9 cellular contexts compared by ENCODE assay signal in the genomic region with DNA sequence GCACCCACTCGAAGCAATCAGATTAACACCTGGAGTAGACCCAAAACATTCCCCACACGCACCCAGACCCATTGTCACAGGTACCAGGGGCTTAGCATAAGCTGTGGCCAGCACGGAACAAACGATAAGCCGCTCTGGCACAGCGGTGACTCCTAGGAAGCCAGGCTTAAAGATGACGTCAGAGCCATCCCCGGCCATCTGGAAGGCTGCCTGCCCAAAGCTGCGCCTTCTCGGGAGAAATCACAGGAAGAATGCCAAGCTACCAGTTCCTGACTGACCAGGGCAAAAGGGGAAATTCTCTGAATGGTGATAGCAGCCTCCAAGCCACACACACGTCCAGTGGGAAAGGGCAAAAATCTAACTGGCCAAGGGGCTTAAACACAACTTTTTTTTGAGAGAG. TPM values are rescaled to one million over a fixed set of nuclear protein-coding genes. Genes with fewer than 3 reads are reported as not detected.
A peak's percentile ranks its signal among the peaks of the same experiment; 100 is the strongest.
DNase-seq lines count a peak whose midpoint lies in the region; ATAC-seq and TF ChIP-seq lines count a peak whose summit lies in the region.
"Had no signal": no experiment of that assay in that cellular context is flagged by ENCODE, and none has a peak within 500 bp of the region (broad histone marks: within the 10 kb centered on the region; RNA-seq: fewer than 3 reads in every experiment).

No MANE protein-coding gene starts in this region.

- no peak for ATAC-seq in natural killer cell
- ATAC-seq in foreskin keratinocyte: no peak
- ATAC-seq in GM18909 (IDR thresholded peaks at IDR 0.05; ENCODE audit: poor library complexity, unreplicated experiment): no peak

- H3K9me3 Mint-ChIP-seq in natural killer cell: no peaks in the 10 kb centered on the region

- no peaks in the 10 kb centered on the region for H3K36me3 Mint-ChIP-seq in natural killer cell

- H3K27me3 Mint-ChIP-seq in natural killer cell (ENCODE audit: low read depth in 2 of 2): peaks cover 0 to 3% of the 10 kb centered on the region in 2 donors

- DNase-seq in COLO829 (ENCODE audit: low spot score) (peak; percentile 43), NCI-H2196 treated with DMSO at 0.1 percent for 48 hours (lab: John Stamatoyannopoulos, UW; ENCODE audit: unreplicated experiment) (peak; percentile 60), choroid plexus epithelial cell (ENCODE audit: low read depth) (peak; percentile 55), occipital lobe (lab: John Stamatoyannopoulos, UW) (peak; percentile 7), natural killer cell (no peak), foreskin keratinocyte (no peak)
- no peak for DNase-seq in activated CD8-positive, alpha-beta memory T cell treated with anti-CD3 and anti-CD28 coated beads, Interleukin-2, amount 50 U/mL, for 4 hours

- TF ChIP-seq CTCF in choroid plexus epithelial cell (conservative IDR thresholded peaks at IDR 0.05; ENCODE audit: low read depth, low read length) (no peak), natural killer cell (IDR thresholded peaks at IDR 0.05) (no peak), foreskin keratinocyte (conservative IDR thresholded peaks at IDR 0.05) (no peak)

- H3K4me1 ChIP-seq in foreskin keratinocyte: no peaks in the 10 kb centered on the region

- no peak overlapping the region for H3K27ac ChIP-seq in foreskin keratinocyte
- H3K27ac ChIP-seq: epithelial cell of prostate had no signal

- peaks cover 3% of the 10 kb centered on the region for H3K27me3 ChIP-seq in foreskin keratinocyte

- no peak overlapping the region for H3K27ac Mint-ChIP-seq in natural killer cell

- intact Hi-C loops in natural killer cell (cut with micrococcal nuclease): no loop called here

- no peaks in the 10 kb centered on the region for H3K4me1 Mint-ChIP-seq in natural killer cell

- no peak overlapping the region for H3K4me3 Mint-ChIP-seq in natural killer cell

- no peak overlapping the region for H3K4me3 ChIP-seq in choroid plexus epithelial cell (ENCODE audit: low read depth, low read length)

RNA-seq across cellular contexts. Expression of gene WIPI2, which starts 13.0 kb away (rescaled TPM):
- total RNA-seq in occipital lobe (46.6 TPM), natural killer cell (100 to 1,000 TPM; 103 to 123 (median 107) TPM), foreskin keratinocyte (38.0 and 42.2 TPM in 2 replicates)
- polyA plus RNA-seq in foreskin keratinocyte: 33.9 and 35.2 TPM in 2 replicates

Comparison
In these comparisons a context has a peak if more than half of its experiments do, and no peak if none do; other contexts are left out.
1. DNase-seq: peak in COLO829 (single experiment), NCI-H2196 treated with DMSO at 0.1 percent for 48 hours (single experiment), choroid plexus epithelial cell (single experiment) and occipital lobe (single experiment); none in natural killer cell (single experiment), activated CD8-positive, alpha-beta memory T cell treated with anti-CD3 and anti-CD28 coated beads, Interleukin-2, amount 50 U/mL, for 4 hours (single experiment) and foreskin keratinocyte (0 of 2).